ENCODE assay signal across 1 cellular context in the genomic region with DNA sequence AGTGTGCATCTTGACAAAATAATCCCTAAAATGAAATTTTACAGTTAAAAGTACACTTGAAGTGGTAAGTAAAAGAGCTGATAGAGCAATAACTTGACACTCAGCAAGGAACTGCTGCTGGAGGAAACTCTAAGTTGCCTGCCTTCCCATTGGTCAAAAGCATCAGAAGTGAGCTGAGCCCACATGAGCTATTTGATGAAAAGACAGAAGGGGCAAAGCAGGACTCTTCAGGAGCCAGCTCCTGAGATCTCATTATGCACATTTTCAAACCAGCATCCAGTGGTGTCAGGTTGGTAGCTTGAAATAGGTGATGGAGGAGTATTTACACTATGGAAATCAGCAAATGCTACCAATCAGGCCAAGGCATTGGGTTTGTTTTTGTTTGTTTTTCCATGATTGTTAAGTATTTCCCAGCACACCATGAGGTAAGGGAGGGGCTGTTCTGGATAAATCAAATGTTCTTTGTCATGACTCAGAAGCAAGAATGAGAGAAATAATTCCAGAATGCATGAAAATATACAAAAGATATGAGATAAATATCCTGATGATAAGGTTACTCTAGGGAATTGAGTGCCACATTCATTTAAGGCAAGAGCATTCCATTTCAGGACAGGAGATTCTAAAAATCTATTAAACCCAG.
TF ChIP-seq lines count a peak whose summit lies in the region.

No MANE protein-coding gene starts in this region.

TF ChIP-seq in WTC11, 78 proteins besides CTCF, POLR2A, EP300 and RAD21 (continued from another document):
- TF ChIP-seq, protein P1, sequence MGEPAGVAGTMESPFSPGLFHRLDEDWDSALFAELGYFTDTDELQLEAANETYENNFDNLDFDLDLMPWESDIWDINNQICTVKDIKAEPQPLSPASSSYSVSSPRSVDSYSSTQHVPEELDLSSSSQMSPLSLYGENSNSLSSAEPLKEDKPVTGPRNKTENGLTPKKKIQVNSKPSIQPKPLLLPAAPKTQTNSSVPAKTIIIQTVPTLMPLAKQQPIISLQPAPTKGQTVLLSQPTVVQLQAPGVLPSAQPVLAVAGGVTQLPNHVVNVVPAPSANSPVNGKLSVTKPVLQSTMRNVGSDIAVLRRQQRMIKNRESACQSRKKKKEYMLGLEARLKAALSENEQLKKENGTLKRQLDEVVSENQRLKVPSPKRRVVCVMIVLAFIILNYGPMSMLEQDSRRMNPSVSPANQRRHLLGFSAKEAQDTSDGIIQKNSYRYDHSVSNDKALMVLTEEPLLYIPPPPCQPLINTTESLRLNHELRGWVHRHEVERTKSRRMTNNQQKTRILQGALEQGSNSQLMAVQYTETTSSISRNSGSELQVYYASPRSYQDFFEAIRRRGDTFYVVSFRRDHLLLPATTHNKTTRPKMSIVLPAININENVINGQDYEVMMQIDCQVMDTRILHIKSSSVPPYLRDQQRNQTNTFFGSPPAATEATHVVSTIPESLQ (CRISPR knock-in tag; IDR thresholded peaks at IDR 0.05) = no peak
- TF ChIP-seq SP1 (CRISPR knock-in tag; conservative IDR thresholded peaks at IDR 0.05) (no peak), MXD4 (CRISPR knock-in tag; IDR thresholded peaks at IDR 0.05; ENCODE audit: borderline replicate concordance) (no peak), NFYB (CRISPR knock-in tag; conservative IDR thresholded peaks at IDR 0.05; ENCODE audit: low read depth) (no peak), SOX15 (CRISPR knock-in tag; IDR thresholded peaks at IDR 0.05) (no peak), NFE2L1 (CRISPR knock-in tag; IDR thresholded peaks at IDR 0.05) (no peak)
- TF ChIP-seq, protein P2, sequence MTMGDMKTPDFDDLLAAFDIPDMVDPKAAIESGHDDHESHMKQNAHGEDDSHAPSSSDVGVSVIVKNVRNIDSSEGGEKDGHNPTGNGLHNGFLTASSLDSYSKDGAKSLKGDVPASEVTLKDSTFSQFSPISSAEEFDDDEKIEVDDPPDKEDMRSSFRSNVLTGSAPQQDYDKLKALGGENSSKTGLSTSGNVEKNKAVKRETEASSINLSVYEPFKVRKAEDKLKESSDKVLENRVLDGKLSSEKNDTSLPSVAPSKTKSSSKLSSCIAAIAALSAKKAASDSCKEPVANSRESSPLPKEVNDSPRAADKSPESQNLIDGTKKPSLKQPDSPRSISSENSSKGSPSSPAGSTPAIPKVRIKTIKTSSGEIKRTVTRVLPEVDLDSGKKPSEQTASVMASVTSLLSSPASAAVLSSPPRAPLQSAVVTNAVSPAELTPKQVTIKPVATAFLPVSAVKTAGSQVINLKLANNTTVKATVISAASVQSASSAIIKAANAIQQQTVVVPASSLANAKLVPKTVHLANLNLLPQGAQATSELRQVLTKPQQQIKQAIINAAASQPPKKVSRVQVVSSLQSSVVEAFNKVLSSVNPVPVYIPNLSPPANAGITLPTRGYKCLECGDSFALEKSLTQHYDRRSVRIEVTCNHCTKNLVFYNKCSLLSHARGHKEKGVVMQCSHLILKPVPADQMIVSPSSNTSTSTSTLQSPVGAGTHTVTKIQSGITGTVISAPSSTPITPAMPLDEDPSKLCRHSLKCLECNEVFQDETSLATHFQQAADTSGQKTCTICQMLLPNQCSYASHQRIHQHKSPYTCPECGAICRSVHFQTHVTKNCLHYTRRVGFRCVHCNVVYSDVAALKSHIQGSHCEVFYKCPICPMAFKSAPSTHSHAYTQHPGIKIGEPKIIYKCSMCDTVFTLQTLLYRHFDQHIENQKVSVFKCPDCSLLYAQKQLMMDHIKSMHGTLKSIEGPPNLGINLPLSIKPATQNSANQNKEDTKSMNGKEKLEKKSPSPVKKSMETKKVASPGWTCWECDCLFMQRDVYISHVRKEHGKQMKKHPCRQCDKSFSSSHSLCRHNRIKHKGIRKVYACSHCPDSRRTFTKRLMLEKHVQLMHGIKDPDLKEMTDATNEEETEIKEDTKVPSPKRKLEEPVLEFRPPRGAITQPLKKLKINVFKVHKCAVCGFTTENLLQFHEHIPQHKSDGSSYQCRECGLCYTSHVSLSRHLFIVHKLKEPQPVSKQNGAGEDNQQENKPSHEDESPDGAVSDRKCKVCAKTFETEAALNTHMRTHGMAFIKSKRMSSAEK (CRISPR knock-in tag; IDR thresholded peaks at IDR 0.05; ENCODE audit: borderline replicate concordance) = no peak
- TF ChIP-seq, protein P3, sequence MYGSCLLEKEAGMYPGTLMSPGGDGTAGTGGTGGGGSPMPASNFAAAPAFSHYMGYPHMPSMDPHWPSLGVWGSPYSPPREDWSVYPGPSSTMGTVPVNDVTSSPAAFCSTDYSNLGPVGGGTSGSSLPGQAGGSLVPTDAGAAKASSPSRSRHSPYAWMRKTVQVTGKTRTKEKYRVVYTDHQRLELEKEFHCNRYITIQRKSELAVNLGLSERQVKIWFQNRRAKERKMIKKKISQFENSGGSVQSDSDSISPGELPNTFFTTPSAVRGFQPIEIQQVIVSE (CRISPR knock-in tag; IDR thresholded peaks at IDR 0.05; ENCODE audit: borderline replicate concordance) = no peak
